In the genomic region with DNA sequence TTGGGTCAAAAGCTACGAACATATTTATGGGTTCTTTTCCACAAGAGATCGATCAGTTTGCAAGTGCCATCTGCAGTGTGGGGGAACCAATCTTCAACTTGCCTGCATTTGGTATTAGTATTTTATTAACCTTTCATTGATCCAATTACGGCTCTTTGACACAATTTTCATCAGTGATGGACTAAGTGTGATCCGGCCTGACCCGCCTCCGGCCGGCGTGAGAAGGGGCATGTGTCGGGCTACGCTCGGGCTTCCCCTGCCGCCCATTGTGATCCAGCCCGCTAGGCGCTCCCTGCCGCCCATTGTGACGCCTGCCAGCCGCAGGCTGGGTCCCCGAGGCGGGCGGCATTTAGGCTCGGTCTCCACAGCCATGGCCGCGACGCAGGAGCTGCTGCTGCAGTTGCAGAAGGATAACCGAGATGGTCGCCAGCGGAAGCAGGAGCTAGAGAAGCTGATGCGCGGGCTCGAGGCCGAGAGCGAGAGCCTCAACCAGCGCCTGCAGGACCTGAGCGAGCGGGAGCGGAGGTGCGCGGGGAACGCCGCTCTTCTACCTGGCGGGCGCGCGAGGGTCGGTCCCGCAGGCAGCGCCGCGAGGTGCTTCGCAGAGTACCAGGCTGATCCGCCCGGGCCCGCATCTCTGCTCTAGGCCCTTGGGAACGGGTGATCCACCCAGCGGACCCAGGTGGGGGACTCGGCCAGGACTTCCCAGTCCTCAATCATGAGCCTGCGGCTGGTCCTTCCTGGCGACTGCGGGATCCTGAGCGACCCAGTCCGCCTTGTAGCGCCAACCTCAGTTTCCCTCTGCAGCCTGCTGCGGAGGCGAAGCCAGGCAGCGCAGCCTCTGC, we compare ENCODE assay signal across 8 cellular contexts. TPM values are rescaled to one million over a fixed set of nuclear protein-coding genes. Genes with fewer than 3 reads are reported as not detected.
A peak's percentile ranks its signal among the peaks of the same experiment; 100 is the strongest.
DNase-seq lines count a peak whose midpoint lies in the region; ATAC-seq and TF ChIP-seq lines count a peak whose summit lies in the region.
"Not testable (repeated sequence)": the region's sequence is repeated elsewhere in the genome, so short reads cannot be mapped to it uniquely, and the experiment has no call there.
"Had no signal": no experiment of that assay in that cellular context is flagged by ENCODE, and none has a peak within 500 bp of the region (broad histone marks: within the 10 kb centered on the region; RNA-seq: fewer than 3 reads in every experiment).

A gene (plus strand): TSS at position 51 of the 845 bp plus-strand sequence. CDS start 179 bp downstream, at position 230.

- not testable (repeated sequence) for H3K27ac ChIP-seq in HUES64 (ENCODE audit: low read depth, low read length); naive thymus-derived CD4-positive, alpha-beta T cell (ENCODE audit: low read depth, low read length)
- H3K27ac ChIP-seq in gastroesophageal sphincter: peak within 1 kb of the TSS in 1 of 4 donors; percentile 73

- H3K9me3 Mint-ChIP-seq in activated T-cell treated with anti-CD3 and anti-CD28 coated beads, Interleukin-2, amount 50 U/mL, for 4 hours; naive thymus-derived CD4-positive, alpha-beta T cell: not testable (repeated sequence)

- peak within 1 kb of the TSS in 2 of 9 donors; percentile 68 to 74 for H3K27ac Mint-ChIP-seq in naive thymus-derived CD4-positive, alpha-beta T cell

- H3K4me1 ChIP-seq in HUES64 (ENCODE audit: insufficient read depth, low read length); gastroesophageal sphincter; naive thymus-derived CD4-positive, alpha-beta T cell (ENCODE audit: control insufficient read depth in 2 of 2, insufficient read depth in 2 of 2, low read length in 2 of 2): not testable (repeated sequence)

- H3K4me3 Mint-ChIP-seq in activated T-cell treated with anti-CD3 and anti-CD28 coated beads, Interleukin-2, amount 50 U/mL, for 4 hours: peak within 1 kb of the TSS; percentile 72
- H3K4me3 Mint-ChIP-seq in naive thymus-derived CD4-positive, alpha-beta T cell: peak within 1 kb of the TSS in 2 of 10 donors; percentile 45 to 79

- not testable (repeated sequence) for H3K9ac ChIP-seq in HUES64 (ENCODE audit: low read depth, low read length)

- H3K4me1 Mint-ChIP-seq in activated T-cell treated with anti-CD3 and anti-CD28 coated beads, Interleukin-2, amount 50 U/mL, for 4 hours (ENCODE audit: low read depth); naive thymus-derived CD4-positive, alpha-beta T cell: not testable (repeated sequence)

- CTCF ChIA-PET in naive thymus-derived CD4-positive, alpha-beta T cell (lab: Charles Lee): not testable (repeated sequence)

- DNase-seq in activated T-cell treated with anti-CD3 and anti-CD28 coated beads, Interleukin-2, amount 50 U/mL, for 4 hours: not testable (repeated sequence)
- peak in 1 of 9 donors; percentile 8 for DNase-seq in naive thymus-derived CD4-positive, alpha-beta T cell

- TF ChIP-seq POLR2A in gastroesophageal sphincter (IDR thresholded peaks at IDR 0.05): not testable (repeated sequence)

- WGBS in HUES64: no CpG with 5 or more reads among the region's 65 CpGs
- no CpG with 5 or more reads among the region's 65 CpGs for WGBS in gastroesophageal sphincter (ENCODE audit: low coverage in 1 of 2), 2 donors

- not testable (repeated sequence) for H3K36me3 ChIP-seq in HUES64 (ENCODE audit: insufficient read depth, low read length); gastroesophageal sphincter; naive thymus-derived CD4-positive, alpha-beta T cell (ENCODE audit: control insufficient read depth in 2 of 3, insufficient read depth in 3 of 3, low read length in 3 of 3)

- not testable (repeated sequence) for H3K27me3 Mint-ChIP-seq in activated T-cell treated with anti-CD3 and anti-CD28 coated beads, Interleukin-2, amount 50 U/mL, for 4 hours (ENCODE audit: low read depth); naive thymus-derived CD4-positive, alpha-beta T cell

- TF ChIP-seq CTCF in gastroesophageal sphincter (IDR thresholded peaks at IDR 0.05): not testable (repeated sequence)

- not testable (repeated sequence) for H3K36me3 Mint-ChIP-seq in activated T-cell treated with anti-CD3 and anti-CD28 coated beads, Interleukin-2, amount 50 U/mL, for 4 hours (ENCODE audit: insufficient read depth); naive thymus-derived CD4-positive, alpha-beta T cell

- H3K27me3 ChIP-seq in HUES64 (ENCODE audit: insufficient read depth, low read length); gastroesophageal sphincter; naive thymus-derived CD4-positive, alpha-beta T cell (ENCODE audit: control insufficient read depth in 2 of 2, insufficient read depth in 2 of 2, low read length in 2 of 2): not testable (repeated sequence)

- H3K9me3 ChIP-seq in HUES64 (ENCODE audit: insufficient read depth, low read depth, low read length); gastroesophageal sphincter; naive thymus-derived CD4-positive, alpha-beta T cell (ENCODE audit: control insufficient read depth in 2 of 3, low read length in 3 of 3): not testable (repeated sequence)

- H3K4me3 ChIP-seq in HUES64 (ENCODE audit: low read length): peak within 1 kb of the TSS; percentile 23; the same call in 1 of the 2 replicates
- peak within 1 kb of the TSS in 1 of 2 donors; percentile 36 for H3K4me3 ChIP-seq in gastroesophageal sphincter
- not testable (repeated sequence) for H3K4me3 ChIP-seq in naive thymus-derived CD4-positive, alpha-beta T cell (ENCODE audit: low read length)

- TF ChIP-seq EP300 in gastroesophageal sphincter (IDR thresholded peaks at IDR 0.05): not testable (repeated sequence)

- POLR2A ChIA-PET in naive thymus-derived CD4-positive, alpha-beta T cell (lab: Charles Lee): not testable (repeated sequence)

- intact Hi-C loops in naive thymus-derived CD4-positive, alpha-beta T cell (cut with micrococcal nuclease): not testable (repeated sequence)

- ATAC-seq in GM18909 (IDR thresholded peaks at IDR 0.05; ENCODE audit: poor library complexity, unreplicated experiment) (peak; percentile 36), GM21717 (IDR thresholded peaks at IDR 0.05; ENCODE audit: unreplicated experiment) (peak; percentile 15), HG02981 (IDR thresholded peaks at IDR 0.05; ENCODE audit: unreplicated experiment) (peak; percentile 18), gastroesophageal sphincter (peak; percentile 14)
- ATAC-seq in activated T-cell treated with anti-CD3 and anti-CD28 coated beads, Interleukin-2, amount 50 U/mL, for 4 hours: peak; percentile 14 to 23
- ATAC-seq in naive thymus-derived CD4-positive, alpha-beta T cell: peak; percentile 2

RNA-seq across cellular contexts. Expression of the gene that starts here (rescaled TPM):
- 0.60 TPM for polyA plus RNA-seq in HUES64 (2013, experiment 1 of 2)
- not detected for polyA plus RNA-seq in HUES64 (2013, experiment 2 of 2)
- total RNA-seq in activated T-cell treated with anti-CD3 and anti-CD28 coated beads, Interleukin-2, amount 50 U/mL, for 4 hours: 1 to 10 TPM in 1 of 3 donors, under 1 TPM in 1, not detected in 1; 0.22 to 1.0 TPM
- total RNA-seq in gastroesophageal sphincter: 1 to 10 TPM in 2 of 4 donors, not detected in 2; 1.3 to 3.8 TPM
- 1 to 10 TPM in 4 of 5 experiments, not detected in 1; 1.0 to 4.2 (median 2.8) TPM for total RNA-seq in naive thymus-derived CD4-positive, alpha-beta T cell
- polyA plus RNA-seq in naive thymus-derived CD4-positive, alpha-beta T cell: 1 to 10 TPM in 1 of 2 donors, not detected in 1; 1.3 TPM
- total RNA-seq: skeletal muscle tissue had no signal
